21 cellular contexts compared by ENCODE assay signal in the genomic region with DNA sequence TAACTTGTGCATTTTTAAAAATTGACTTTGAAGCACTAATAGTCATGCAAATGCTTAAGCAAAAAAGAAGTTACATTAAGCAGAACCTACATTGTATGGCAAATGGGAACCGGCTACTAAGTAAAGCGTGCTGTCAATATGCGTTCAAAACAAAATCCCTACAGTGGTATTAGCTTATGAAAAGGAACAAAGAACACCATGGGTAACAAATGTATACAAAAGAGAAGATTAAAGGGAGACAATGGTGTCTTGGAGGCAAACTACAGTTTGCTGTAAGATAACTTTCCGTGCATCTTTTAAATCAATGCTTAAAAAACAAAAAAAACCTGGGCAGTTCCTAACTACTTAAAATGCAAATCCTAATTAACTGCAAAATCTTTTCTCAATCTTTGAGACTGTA. TPM values are rescaled to one million over a fixed set of nuclear protein-coding genes. Genes with fewer than 3 reads are reported as not detected.
DNase-seq lines count a peak whose midpoint lies in the region; ATAC-seq and TF ChIP-seq lines count a peak whose summit lies in the region.
"Had no signal": no experiment of that assay in that cellular context is flagged by ENCODE, and none has a peak within 500 bp of the region (broad histone marks: within the 10 kb centered on the region; RNA-seq: fewer than 3 reads in every experiment).

No MANE protein-coding gene starts in this region.

- H3K4me3 ChIP-seq in HUES48 (ENCODE audit: low read depth, low read length) (no peak overlapping the region), left ventricle myocardium inferior (no peak overlapping the region), testis (no peak overlapping the region)
- H3K4me3 ChIP-seq: SJSA1 had no signal

- H3K4me3 Mint-ChIP-seq in activated T-cell treated with anti-CD3 and anti-CD28 coated beads, Interleukin-2, amount 50 U/mL, for 24 hours = no peak overlapping the region
- no peak overlapping the region for H3K4me3 Mint-ChIP-seq in activated T-cell treated with anti-CD3 and anti-CD28 coated beads, Interleukin-2, amount 50 U/mL, for 4 hours
- H3K4me3 Mint-ChIP-seq in activated T-helper 1 cell treated with anti-CD3 and anti-CD28 coated beads, Interleukin-12 subunit alpha, Interleukin-12 subunit beta, Interleukin-2, Interleukin-4 antibody, amounts not matched to agents 30 ng/mL and 10 ng/mL and 1 ng/mL, durations not matched to agents 14 hours and 24 hours and 36 hours = no peak overlapping the region
- H3K4me3 Mint-ChIP-seq in neural crest cell = peak overlapping the region; percentile 14
- H3K4me3 Mint-ChIP-seq: B cell had no signal

- no peaks in the 10 kb centered on the region for H3K9me3 Mint-ChIP-seq in activated T-cell treated with anti-CD3 and anti-CD28 coated beads, Interleukin-2, amount 50 U/mL, for 24 hours
- H3K9me3 Mint-ChIP-seq in activated T-cell treated with anti-CD3 and anti-CD28 coated beads, Interleukin-2, amount 50 U/mL, for 4 hours = no peaks in the 10 kb centered on the region
- no peaks in the 10 kb centered on the region for H3K9me3 Mint-ChIP-seq in activated T-helper 1 cell treated with anti-CD3 and anti-CD28 coated beads, Interleukin-12 subunit alpha, Interleukin-12 subunit beta, Interleukin-2, Interleukin-4 antibody, amounts not matched to agents 30 ng/mL and 10 ng/mL and 1 ng/mL, durations not matched to agents 14 hours and 24 hours and 36 hours
- H3K9me3 Mint-ChIP-seq in neural crest cell = no peaks in the 10 kb centered on the region

- H3K4me1 Mint-ChIP-seq in activated T-cell treated with anti-CD3 and anti-CD28 coated beads, Interleukin-2, amount 50 U/mL, for 24 hours (ENCODE audit: low read depth) = peaks cover 6% of the 10 kb centered on the region
- no peaks in the 10 kb centered on the region for H3K4me1 Mint-ChIP-seq in activated T-cell treated with anti-CD3 and anti-CD28 coated beads, Interleukin-2, amount 50 U/mL, for 4 hours (ENCODE audit: low read depth)
- H3K4me1 Mint-ChIP-seq in activated T-helper 1 cell treated with anti-CD3 and anti-CD28 coated beads, Interleukin-12 subunit alpha, Interleukin-12 subunit beta, Interleukin-2, Interleukin-4 antibody, amounts not matched to agents 30 ng/mL and 10 ng/mL and 1 ng/mL, durations not matched to agents 14 hours and 24 hours and 36 hours (ENCODE audit: low read depth) = peaks cover 9% of the 10 kb centered on the region
- H3K4me1 Mint-ChIP-seq in neural crest cell = peaks cover 4% of the 10 kb centered on the region
- H3K4me1 Mint-ChIP-seq: B cell had no signal

- no peak for ATAC-seq in activated T-cell treated with anti-CD3 and anti-CD28 coated beads, Interleukin-2, amount 50 U/mL, for 4 hours
- no peak for ATAC-seq in GM18502 (IDR thresholded peaks at IDR 0.05; ENCODE audit: poor library complexity, unreplicated experiment)

- peaks cover 87% of the 10 kb centered on the region for H3K36me3 Mint-ChIP-seq in activated T-cell treated with anti-CD3 and anti-CD28 coated beads, Interleukin-2, amount 50 U/mL, for 24 hours (ENCODE audit: low read depth)
- H3K36me3 Mint-ChIP-seq in activated T-cell treated with anti-CD3 and anti-CD28 coated beads, Interleukin-2, amount 50 U/mL, for 4 hours (ENCODE audit: insufficient read depth) = peaks cover 8% of the 10 kb centered on the region
- H3K36me3 Mint-ChIP-seq in activated T-helper 1 cell treated with anti-CD3 and anti-CD28 coated beads, Interleukin-12 subunit alpha, Interleukin-12 subunit beta, Interleukin-2, Interleukin-4 antibody, amounts not matched to agents 30 ng/mL and 10 ng/mL and 1 ng/mL, durations not matched to agents 14 hours and 24 hours and 36 hours (ENCODE audit: low read depth) = peaks cover 15% of the 10 kb centered on the region
- peaks cover 21% of the 10 kb centered on the region for H3K36me3 Mint-ChIP-seq in neural crest cell (ENCODE audit: low read depth)

- TF ChIP-seq CTCF in neural crest cell (conservative IDR thresholded peaks at IDR 0.05) (no peak), left ventricle myocardium inferior (IDR thresholded peaks at IDR 0.05; ENCODE audit: borderline replicate concordance) (no peak), testis (IDR thresholded peaks at IDR 0.05) (no peak)

- no peaks in the 10 kb centered on the region for H3K9me3 ChIP-seq in HUES48 (ENCODE audit: control insufficient read depth, insufficient read depth, low read length)
- no peaks in the 10 kb centered on the region for H3K9me3 ChIP-seq in left ventricle myocardium inferior (replicated peaks)
- no peaks in the 10 kb centered on the region for H3K9me3 ChIP-seq in testis
- H3K9me3 ChIP-seq: SJSA1 had no signal

- TF ChIP-seq POLR2A in testis (IDR thresholded peaks at IDR 0.05) = no peak

- intact Hi-C loops in activated T-helper 1 cell treated with anti-CD3 and anti-CD28 coated beads, Interleukin-12 subunit alpha, Interleukin-12 subunit beta, Interleukin-2, Interleukin-4 antibody, amounts not matched to agents 30 ng/mL and 10 ng/mL and 1 ng/mL, durations not matched to agents 14 hours and 24 hours and 36 hours (cut with micrococcal nuclease) = no loop called here
- intact Hi-C loops in left ventricle myocardium inferior (cut with micrococcal nuclease) (no loop called here), testis (cut with DNase I; ENCODE audit: low total_unique reads) (no loop called here)

- no peak overlapping the region for H3K9ac ChIP-seq in HUES48 (ENCODE audit: low read depth, low read length)

- no peaks in the 10 kb centered on the region for H3K27me3 Mint-ChIP-seq in activated T-cell treated with anti-CD3 and anti-CD28 coated beads, Interleukin-2, amount 50 U/mL, for 24 hours
- no peaks in the 10 kb centered on the region for H3K27me3 Mint-ChIP-seq in activated T-cell treated with anti-CD3 and anti-CD28 coated beads, Interleukin-2, amount 50 U/mL, for 4 hours (ENCODE audit: low read depth)
- no peaks in the 10 kb centered on the region for H3K27me3 Mint-ChIP-seq in activated T-helper 1 cell treated with anti-CD3 and anti-CD28 coated beads, Interleukin-12 subunit alpha, Interleukin-12 subunit beta, Interleukin-2, Interleukin-4 antibody, amounts not matched to agents 30 ng/mL and 10 ng/mL and 1 ng/mL, durations not matched to agents 14 hours and 24 hours and 36 hours (ENCODE audit: insufficient read depth)
- H3K27me3 Mint-ChIP-seq in neural crest cell (ENCODE audit: low read depth) = no peaks in the 10 kb centered on the region
- H3K27me3 Mint-ChIP-seq: B cell had no signal

- H3K27ac ChIP-seq in HUES48 (ENCODE audit: low read depth, low read length) = peak overlapping the region; percentile 90
- H3K27ac ChIP-seq in left ventricle myocardium inferior (replicated peaks) = no peak overlapping the region
- no peak overlapping the region for H3K27ac ChIP-seq in testis
- H3K27ac ChIP-seq: SJSA1 had no signal

- WGBS in testis, 2 donors = 73 to 83% methylated on average over 4 of the region's 4 CpGs

- peaks cover 89% of the 10 kb centered on the region for H3K36me3 ChIP-seq in HUES48 (ENCODE audit: control insufficient read depth, insufficient read depth, low read length)
- H3K36me3 ChIP-seq in left ventricle myocardium inferior = peaks cover 72% of the 10 kb centered on the region
- H3K36me3 ChIP-seq in testis (ENCODE audit: low read depth, missing control alignments) = no peaks in the 10 kb centered on the region

- H3K27me3 ChIP-seq in HUES48 (ENCODE audit: control insufficient read depth, insufficient read depth, low read length) (no peaks in the 10 kb centered on the region), left ventricle myocardium inferior (ENCODE audit: low read depth) (no peaks in the 10 kb centered on the region), testis (no peaks in the 10 kb centered on the region)
- H3K27me3 ChIP-seq: SJSA1 had no signal

- H3K4me1 ChIP-seq in HUES48 (ENCODE audit: control insufficient read depth, insufficient read depth, low read length) = peaks cover 17% of the 10 kb centered on the region
- peaks cover 5% of the 10 kb centered on the region for H3K4me1 ChIP-seq in left ventricle myocardium inferior
- no peaks in the 10 kb centered on the region for H3K4me1 ChIP-seq in testis
- H3K4me1 ChIP-seq: SJSA1 had no signal

- no peak for DNase-seq in activated T-cell treated with anti-CD3 and anti-CD28 coated beads, Interleukin-2, amount 50 U/mL, for 24 hours
- DNase-seq in activated T-cell treated with anti-CD3 and anti-CD28 coated beads, Interleukin-2, amount 50 U/mL, for 4 hours = no peak
- DNase-seq in activated T-helper 1 cell treated with anti-CD3 and anti-CD28 coated beads, Interleukin-12 subunit alpha, Interleukin-12 subunit beta, Interleukin-2, Interleukin-4 antibody, amounts not matched to agents 30 ng/mL and 10 ng/mL and 1 ng/mL, durations not matched to agents 14 hours and 24 hours and 36 hours (ENCODE audit: low spot score) = no peak
- DNase-seq in neural crest cell (ENCODE audit: low read depth, low spot score) = no peak
- DNase-seq in left ventricle myocardium inferior = no peak
- no peak for DNase-seq in testis
- DNase-seq: 8988T, DMS153, GDM1, H7, KG1, MV-4-11, NCI-H1417, NCI-H187, NCI-H2107, NCI-H2227 treated with DMSO at 0.1 percent for 48 hours, NCI-H524 had no signal

- H3K27ac Mint-ChIP-seq in activated T-cell treated with anti-CD3 and anti-CD28 coated beads, Interleukin-2, amount 50 U/mL, for 24 hours = peak overlapping the region; percentile 2
- H3K27ac Mint-ChIP-seq in activated T-helper 1 cell treated with anti-CD3 and anti-CD28 coated beads, Interleukin-12 subunit alpha, Interleukin-12 subunit beta, Interleukin-2, Interleukin-4 antibody, amounts not matched to agents 30 ng/mL and 10 ng/mL and 1 ng/mL, durations not matched to agents 14 hours and 24 hours and 36 hours = peak overlapping the region; percentile 33
- H3K27ac Mint-ChIP-seq in neural crest cell (ENCODE audit: unreplicated experiment) = no peak overlapping the region
- H3K27ac Mint-ChIP-seq: B cell had no signal

RNA-seq across cellular contexts. Expression of gene CDK2AP1, which starts 10.5 kb away (rescaled TPM):
- 10 to 100 TPM; 44.7 to 67.9 (median 53.4) TPM for total RNA-seq in activated T-cell treated with anti-CD3 and anti-CD28 coated beads, Interleukin-2, amount 50 U/mL, for 4 hours
- 70.8 and 72.5 TPM in 2 replicates for total RNA-seq in activated T-helper 1 cell treated with anti-CD3 and anti-CD28 coated beads, Interleukin-12 subunit alpha, Interleukin-12 subunit beta, Interleukin-2, Interleukin-4 antibody, amounts not matched to agents 30 ng/mL and 10 ng/mL and 1 ng/mL, durations not matched to agents 14 hours and 24 hours and 36 hours
- total RNA-seq in neural crest cell (223 and 234 TPM in 2 replicates), left ventricle myocardium inferior (83.6 TPM), testis (100 to 1,000 TPM; 131 to 145 TPM)
- polyA plus RNA-seq in testis (ENCODE audit: insufficient read depth, low read depth, low replicate concordance) = 155 TPM

RNA-seq across cellular contexts. Expression of gene MTRFR, which starts 28.0 kb away (rescaled TPM):
- 10 to 100 TPM; 16.7 to 17.7 (median 17.4) TPM for total RNA-seq in activated T-cell treated with anti-CD3 and anti-CD28 coated beads, Interleukin-2, amount 50 U/mL, for 4 hours
- total RNA-seq in activated T-helper 1 cell treated with anti-CD3 and anti-CD28 coated beads, Interleukin-12 subunit alpha, Interleukin-12 subunit beta, Interleukin-2, Interleukin-4 antibody, amounts not matched to agents 30 ng/mL and 10 ng/mL and 1 ng/mL, durations not matched to agents 14 hours and 24 hours and 36 hours = 32.6 and 34.2 TPM in 2 replicates
- total RNA-seq in neural crest cell = 18.8 and 19.0 TPM in 2 replicates
- 8.4 TPM for total RNA-seq in left ventricle myocardium inferior
- total RNA-seq in testis = 10 to 100 TPM; 21.1 to 23.6 TPM
- polyA plus RNA-seq in testis (ENCODE audit: insufficient read depth, low read depth, low replicate concordance) = 21.3 TPM

RNA-seq across cellular contexts. Expression of gene MPHOSPH9, which starts 28.3 kb away (rescaled TPM):
- total RNA-seq in activated T-cell treated with anti-CD3 and anti-CD28 coated beads, Interleukin-2, amount 50 U/mL, for 4 hours = 10 to 100 TPM; 35.9 to 42.3 (median 37.5) TPM
- 87.3 and 89.9 TPM in 2 replicates for total RNA-seq in activated T-helper 1 cell treated with anti-CD3 and anti-CD28 coated beads, Interleukin-12 subunit alpha, Interleukin-12 subunit beta, Interleukin-2, Interleukin-4 antibody, amounts not matched to agents 30 ng/mL and 10 ng/mL and 1 ng/mL, durations not matched to agents 14 hours and 24 hours and 36 hours
- total RNA-seq in neural crest cell = 79.8 and 95.4 TPM in 2 replicates
- 23.9 TPM for total RNA-seq in left ventricle myocardium inferior
- total RNA-seq in testis = 10 to 100 TPM; 60.3 to 81.1 TPM
- polyA plus RNA-seq in testis (ENCODE audit: insufficient read depth, low read depth, low replicate concordance) = 28.8 TPM
